8 cellular contexts compared by ENCODE assay signal in the genomic region with DNA sequence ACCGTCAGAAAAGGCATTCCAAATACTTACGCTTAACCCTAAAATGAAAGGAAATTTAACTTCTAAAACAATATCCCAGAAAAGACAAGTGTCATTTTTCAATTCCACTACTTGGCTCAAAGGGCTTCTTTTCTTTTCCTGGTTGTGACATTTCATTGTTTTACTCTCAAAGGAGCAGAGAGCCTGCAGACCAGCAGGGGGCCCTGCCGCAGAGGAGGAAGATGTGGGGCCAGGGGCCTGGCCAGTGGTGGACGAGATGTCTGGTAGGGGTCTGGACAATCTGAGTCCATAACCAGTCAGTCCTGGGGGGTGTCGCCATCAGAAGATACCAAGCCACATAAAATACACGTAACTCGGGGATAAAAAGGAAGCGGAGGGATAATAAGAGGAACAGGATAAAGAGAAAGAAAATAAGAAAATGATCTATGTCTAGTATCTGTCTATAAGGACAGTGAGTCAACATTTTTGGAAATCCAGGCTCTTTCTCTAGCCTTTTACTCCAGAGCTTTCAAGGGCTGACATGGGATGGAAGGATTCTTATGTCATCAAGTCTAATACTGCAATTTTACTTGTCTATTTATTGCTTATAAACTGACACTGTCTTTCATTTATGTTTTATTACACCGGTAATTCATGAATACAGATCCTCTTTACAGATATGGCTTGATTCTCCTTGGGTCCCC. TPM values are rescaled to one million over a fixed set of nuclear protein-coding genes. Genes with fewer than 3 reads are reported as not detected.
A peak's percentile ranks its signal among the peaks of the same experiment; 100 is the strongest.
DNase-seq lines count a peak whose midpoint lies in the region; ATAC-seq, FAIRE-seq and TF ChIP-seq lines count a peak whose summit lies in the region.

No MANE protein-coding gene starts in this region.

- H4K20me1 ChIP-seq in PC-3 (ENCODE audit: low read length): no peaks in the 10 kb centered on the region

- H3K27ac ChIP-seq in PC-3 (ENCODE audit: low read length): no peak overlapping the region

- no peak overlapping the region for H2AFZ ChIP-seq in PC-3 (ENCODE audit: low read length)

- POLR2A ChIA-PET in PC-3 (lab: Charles Lee; ENCODE audit: unreplicated experiment): no interaction called here

- peak; percentile 94 for TF ChIP-seq CTCF in PC-3 (conservative IDR thresholded peaks at IDR 0.05; ENCODE audit: low read depth, low read length)
- TF ChIP-seq CTCF in bronchial epithelial cell (IDR thresholded peaks at IDR 0.05; ENCODE audit: insufficient read depth, low read length, severe bottlenecking): peak; percentile 49

- H3K27me3 ChIP-seq in PC-3 (ENCODE audit: low read length) (no peaks in the 10 kb centered on the region), bronchial epithelial cell (ENCODE audit: control insufficient read depth, insufficient read depth, low read length) (no peaks in the 10 kb centered on the region)

- intact Hi-C loops in PC-3 (cut with micrococcal nuclease): loop anchor here (2.0 to 5.0 kb wide), 3 partner anchors 54 to 133 kb away; partner anchors contain the start of gene ARHGEF3

- no peak overlapping the region for H3K4me2 ChIP-seq in PC-3 (ENCODE audit: low read length)

- H3K36me3 ChIP-seq in PC-3 (ENCODE audit: low read depth, low read length) (no peaks in the 10 kb centered on the region), bronchial epithelial cell (ENCODE audit: control insufficient read depth, insufficient read depth, low read length) (no peaks in the 10 kb centered on the region)

- DNase-seq in NCI-H748 (lab: John Stamatoyannopoulos, UW; ENCODE audit: unreplicated experiment) (peak; percentile 21), NCI-H748 treated with DMSO at 0.1 percent for 48 hours (lab: John Stamatoyannopoulos, UW) (no peak), PC-3 (peak; percentile 46), bronchial epithelial cell (ENCODE audit: low read depth) (no peak), medulla oblongata (ENCODE audit: extremely low spot score) (peak; percentile 81), hepatic stellate cell (ENCODE audit: low spot score) (no peak), germinal center (ENCODE audit: low spot score) (no peak), NCI-H2029 treated with DMSO at 0.1 percent for 48 hours (lab: John Stamatoyannopoulos, UW) (no peak)

- no peak overlapping the region for H3K9ac ChIP-seq in PC-3 (ENCODE audit: low read length)

- H3K4me3 ChIP-seq in PC-3 (ENCODE audit: low read length): no peak overlapping the region
- no peak overlapping the region for H3K4me3 ChIP-seq in bronchial epithelial cell (ENCODE audit: low read depth, low read length)

- no TSS peak for BruUV-seq in PC-3 (replicated peaks; lab: Mats Ljungman, UMichigan)

- no peaks in the 10 kb centered on the region for H3K79me2 ChIP-seq in PC-3 (ENCODE audit: low read length)

- no peak for FAIRE-seq in bronchial epithelial cell (lab: Jason Lieb, UNC)

- peaks cover 13% of the 10 kb centered on the region for H3K4me1 ChIP-seq in PC-3 (ENCODE audit: insufficient read depth, low read length)

- H3K9me3 ChIP-seq in PC-3 (ENCODE audit: low read length): no peaks in the 10 kb centered on the region

- H3F3A ChIP-seq in PC-3 (ENCODE audit: low read length, unreplicated experiment): no peaks in the 10 kb centered on the region

- CTCF ChIA-PET in PC-3 (lab: Charles Lee): interaction anchor here (0.6 kb wide), 1 partner anchor 82 kb away, joined by 4 read pairs; no protein-coding TSS in a partner anchor

- no peaks in the 10 kb centered on the region for H3K9me2 ChIP-seq in PC-3 (replicated peaks; ENCODE audit: low read length)

- ATAC-seq in PC-3: peak; percentile 72

RNA-seq across cellular contexts. Expression of gene ARHGEF3, which starts 54.2 kb away (rescaled TPM):
- 8.7 and 12.6 TPM in 2 replicates for total RNA-seq in PC-3 (2014; rRNA removed)
- total RNA-seq in bronchial epithelial cell: 11.9 and 12.1 TPM in 2 replicates

Comparison
In these comparisons a context has a peak if more than half of its experiments do, and no peak if none do; other contexts are left out.
1. DNase-seq: peak in NCI-H748 (single experiment), PC-3 (single experiment) and medulla oblongata (single experiment); none in NCI-H748 treated with DMSO at 0.1 percent for 48 hours (single experiment), bronchial epithelial cell (single experiment), hepatic stellate cell (single experiment), germinal center (single experiment) and NCI-H2029 treated with DMSO at 0.1 percent for 48 hours (single experiment).